10 cellular contexts compared by ENCODE assay signal in the genomic region with DNA sequence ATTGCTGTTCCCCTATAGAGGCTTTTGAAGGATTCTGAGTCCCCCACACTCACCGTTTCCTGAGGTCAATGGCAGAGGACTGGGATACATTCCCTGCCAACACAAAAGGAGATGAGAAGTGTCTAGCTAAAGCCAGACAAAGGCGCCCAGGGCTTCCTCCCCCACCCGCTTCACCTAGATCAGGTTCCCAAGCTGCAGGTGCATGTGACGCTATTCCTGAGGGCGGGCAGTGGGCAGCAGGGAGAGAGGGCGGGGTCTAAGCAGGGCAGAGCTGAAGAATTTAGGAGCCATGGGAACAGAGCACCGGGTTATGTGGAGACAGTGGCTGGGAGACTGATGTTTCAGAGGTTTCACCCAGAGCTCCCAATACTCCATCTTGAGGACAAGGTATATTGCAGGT. TPM values are rescaled to one million over a fixed set of nuclear protein-coding genes. Genes with fewer than 3 reads are reported as not detected.
DNase-seq lines count a peak whose midpoint lies in the region; ATAC-seq, FAIRE-seq and TF ChIP-seq lines count a peak whose summit lies in the region.
"Had no signal": no experiment of that assay in that cellular context is flagged by ENCODE, and none has a peak within 500 bp of the region (broad histone marks: within the 10 kb centered on the region; RNA-seq: fewer than 3 reads in every experiment).

No MANE protein-coding gene starts in this region.

- H3K9me3 ChIP-seq in left ventricle myocardium inferior (replicated peaks): no peaks in the 10 kb centered on the region
- H3K9me3 ChIP-seq in RWPE2 (ENCODE audit: severe bottlenecking): no peaks in the 10 kb centered on the region
- no peaks in the 10 kb centered on the region for H3K9me3 ChIP-seq in kidney (ENCODE audit: control insufficient read depth in 1 of 2, low read length in 2 of 2)
- no peaks in the 10 kb centered on the region for H3K9me3 ChIP-seq in upper lobe of right lung

- no peak for ATAC-seq in Right ventricle myocardium inferior
- no peak for ATAC-seq in RWPE2 (ENCODE audit: low read depth)
- no peak for ATAC-seq in upper lobe of right lung
- ATAC-seq in HG03095 (IDR thresholded peaks at IDR 0.05; ENCODE audit: unreplicated experiment): no peak
- ATAC-seq in HG02798 (IDR thresholded peaks at IDR 0.05; ENCODE audit: poor library complexity, unreplicated experiment): no peak

- H3K4me3 ChIP-seq in left ventricle myocardium inferior (no peak overlapping the region), RWPE2 (ENCODE audit: severe bottlenecking) (no peak overlapping the region), kidney (ENCODE audit: low read length in 2 of 2) (no peak overlapping the region), upper lobe of right lung (no peak overlapping the region)

- intact Hi-C loops in left ventricle myocardium inferior (cut with micrococcal nuclease) (no loop called here), Right ventricle myocardium inferior (cut with DNase I) (no loop called here), kidney (cut with DNase I) (no loop called here), upper lobe of right lung (cut with DNase I) (no loop called here)

- H3K27ac ChIP-seq in left ventricle myocardium inferior (replicated peaks): peak overlapping the region; percentile 99
- H3K27ac ChIP-seq in RWPE2 (ENCODE audit: poor library complexity, severe bottlenecking): peak overlapping the region; percentile 96
- peak overlapping the region; percentile 23 to 82 for H3K27ac ChIP-seq in kidney (ENCODE audit: low read depth in 2 of 2, low read length in 2 of 2)
- peak overlapping the region; percentile 93 for H3K27ac ChIP-seq in upper lobe of right lung

- no peaks in the 10 kb centered on the region for H3K36me3 ChIP-seq in left ventricle myocardium inferior
- H3K36me3 ChIP-seq in RWPE2 (ENCODE audit: low read depth): peaks cover 30% of the 10 kb centered on the region
- H3K36me3 ChIP-seq in kidney (ENCODE audit: control insufficient read depth in 1 of 2, insufficient read depth in 2 of 2, low read length in 2 of 2): no peaks in the 10 kb centered on the region
- no peaks in the 10 kb centered on the region for H3K36me3 ChIP-seq in upper lobe of right lung

- no peak for FAIRE-seq in kidney (lab: Jason Lieb, UNC)

- DNase-seq in left ventricle myocardium inferior (no peak), Right ventricle myocardium inferior (ENCODE audit: missing footprints) (no peak), RWPE2 (ENCODE audit: low spot score) (no peak), kidney (peak; percentile 82), upper lobe of right lung (no peak), activated T-cell treated with anti-CD3 and anti-CD28 coated beads for 4 hours (no peak)
- DNase-seq: activated T-cell treated with anti-CD3 and anti-CD28 coated beads, Interleukin-2, amount 50 U/mL, for 48 hours had no signal

- peak overlapping the region in 1 of 2 donors; percentile 29 for H3K9ac ChIP-seq in kidney (ENCODE audit: low read length in 2 of 2)

- TF ChIP-seq CTCF in left ventricle myocardium inferior (IDR thresholded peaks at IDR 0.05; ENCODE audit: borderline replicate concordance): no peak
- no peak for TF ChIP-seq CTCF in RWPE2 (IDR thresholded peaks at IDR 0.05; ENCODE audit: poor library complexity, severe bottlenecking)
- no peak for TF ChIP-seq CTCF in kidney (IDR thresholded peaks at IDR 0.05; ENCODE audit: borderline replicate concordance, extremely low read depth, insufficient read depth)
- TF ChIP-seq CTCF in upper lobe of right lung (IDR thresholded peaks at IDR 0.05): no peak

- peaks cover 64% of the 10 kb centered on the region for H3K4me1 ChIP-seq in left ventricle myocardium inferior
- peaks cover 38% of the 10 kb centered on the region for H3K4me1 ChIP-seq in RWPE2 (ENCODE audit: insufficient read depth, poor library complexity, severe bottlenecking)
- H3K4me1 ChIP-seq in kidney (ENCODE audit: control insufficient read depth in 1 of 2, insufficient read depth in 1 of 2, low read depth in 1 of 2, low read length in 2 of 2): peaks cover 14 to 34% of the 10 kb centered on the region in 2 donors
- peaks cover 51% of the 10 kb centered on the region for H3K4me1 ChIP-seq in upper lobe of right lung

- H3K27me3 ChIP-seq in left ventricle myocardium inferior (ENCODE audit: low read depth): no peaks in the 10 kb centered on the region
- H3K27me3 ChIP-seq in RWPE2 (ENCODE audit: insufficient read depth, poor library complexity, severe bottlenecking): no peaks in the 10 kb centered on the region
- no peaks in the 10 kb centered on the region for H3K27me3 ChIP-seq in upper lobe of right lung

RNA-seq across cellular contexts. Expression of gene ARHGEF2, which starts 6.0 kb away (rescaled TPM):
- total RNA-seq in left ventricle myocardium inferior (69.3 TPM), Right ventricle myocardium inferior (61.8 TPM), kidney (99.6 TPM), upper lobe of right lung (220 TPM)
- 32.3 TPM for polyA plus RNA-seq in kidney (ENCODE audit: insufficient read depth, low read depth, low replicate concordance)

RNA-seq across cellular contexts. Expression of gene SSR2, which starts 36.4 kb away (rescaled TPM):
- total RNA-seq in left ventricle myocardium inferior: 77.6 TPM
- 79.9 TPM for total RNA-seq in Right ventricle myocardium inferior
- 175 TPM for total RNA-seq in kidney
- polyA plus RNA-seq in kidney (ENCODE audit: insufficient read depth, low read depth, low replicate concordance): 300 TPM
- 231 TPM for total RNA-seq in upper lobe of right lung

RNA-seq across cellular contexts. Expression of gene RXFP4, which starts 42.9 kb away (rescaled TPM):
- total RNA-seq in left ventricle myocardium inferior (not detected), Right ventricle myocardium inferior (not detected), kidney (not detected), upper lobe of right lung (not detected)
- polyA plus RNA-seq in kidney (ENCODE audit: insufficient read depth, low read depth, low replicate concordance): 0.32 TPM
- polyA plus RNA-seq: BJ had no signal

RNA-seq across cellular contexts. Expression of gene KHDC4, which starts 50.1 kb away (rescaled TPM):
- total RNA-seq in left ventricle myocardium inferior: 21.2 TPM
- 22.0 TPM for total RNA-seq in Right ventricle myocardium inferior
- 57.4 TPM for total RNA-seq in kidney
- 19.8 TPM for polyA plus RNA-seq in kidney (ENCODE audit: insufficient read depth, low read depth, low replicate concordance)
- total RNA-seq in upper lobe of right lung: 40.1 TPM
